Comparison of ENCODE assay signal across 21 cellular contexts in genomic region chr15:72169236-72169920, GRCh38. TPM values are rescaled to one million over a fixed set of nuclear protein-coding genes. Genes with fewer than 3 reads are reported as not detected.
DNase-seq lines count a peak whose midpoint lies in the region; ATAC-seq, FAIRE-seq and TF ChIP-seq lines count a peak whose summit lies in the region.
"Had no signal": no experiment of that assay in that cellular context is flagged by ENCODE, and none has a peak within 500 bp of the region (broad histone marks: within the 10 kb centered on the region; RNA-seq: fewer than 3 reads in every experiment).

No MANE protein-coding gene starts in this region.

- no peak overlapping the region for H3K4me3 ChIP-seq in pancreas
- H3K4me3 ChIP-seq: K562, psoas muscle, smooth muscle cell had no signal

- ATAC-seq in pancreas (peak in 3 of 4 donors; percentile 14 to 49 (median 22)), HG03442 (IDR thresholded peaks at IDR 0.05; ENCODE audit: unreplicated experiment) (no peak)
- ATAC-seq: psoas muscle had no signal

- no peaks in the 10 kb centered on the region for H3K9me3 Mint-ChIP-seq in Calu3 (ENCODE audit: low read depth, unreplicated experiment)
- H3K9me3 Mint-ChIP-seq: CD4-positive, alpha-beta memory T cell; dendritic cell treated with granulocyte-macrophage colony-stimulating factor and Interleukin-4, amounts not matched to agents 40 ng/mL and 50 ng/mL, for 4 days; nephron progenitor cell had no signal

- CTCF ChIA-PET in Calu3 (lab: Charles Lee), result no interaction called here

- H3K36me3 Mint-ChIP-seq in Calu3 (ENCODE audit: insufficient read depth, unreplicated experiment), result peaks cover 10% of the 10 kb centered on the region
- H3K36me3 Mint-ChIP-seq: CD4-positive, alpha-beta memory T cell had no signal

- H3K27ac ChIP-seq in epithelial cell of prostate (peak overlapping the region; percentile 69), pancreas (no peak overlapping the region)
- H3K27ac ChIP-seq: psoas muscle had no signal

- H3K4me1 ChIP-seq in pancreas, result no peaks in the 10 kb centered on the region
- H3K4me1 ChIP-seq: psoas muscle had no signal

- H3K27me3 ChIP-seq in pancreas, result no peaks in the 10 kb centered on the region

- no peaks in the 10 kb centered on the region for H3K9me3 ChIP-seq in pancreas
- H3K9me3 ChIP-seq: psoas muscle had no signal

- intact Hi-C loops in pancreas (cut with DNase I) (loop anchor here in 1 of 3 donors (10.0 kb wide), 1 partner anchor 395 kb away; no protein-coding TSS in a partner anchor), Calu3 (cut with micrococcal nuclease; ENCODE audit: unreplicated experiment) (no loop called here)

- BruUV-seq in Calu3 (replicated peaks; lab: Mats Ljungman, UMichigan), result no TSS peak

- DNase-seq in GM13976 (ENCODE audit: low spot score) (peak; percentile 9), NCI-H2196 (lab: John Stamatoyannopoulos, UW; ENCODE audit: unreplicated experiment) (peak; percentile 25), epithelial cell of prostate (ENCODE audit: low read depth, low spot score) (no peak), pancreas (no peak), GM13977 (ENCODE audit: low spot score) (no peak), NCI-H1436 (lab: John Stamatoyannopoulos, UW) (no peak), Calu3 (no peak)
- DNase-seq: activated CD4-positive, alpha-beta T cell treated with anti-CD3 and anti-CD28 coated beads for 4 hours; activated CD8-positive, alpha-beta memory T cell treated with anti-CD3 and anti-CD28 coated beads, Interleukin-2, amount 50 U/mL, for 4 hours; CD4-positive, alpha-beta memory T cell; NCI-H1930; nephron progenitor cell; psoas muscle; SHP77; stimulated activated CD4-positive, alpha-beta T cell treated with anti-CD3 and anti-CD28 coated beads, Interleukin-4, amount 100 ng/mL, for 24 hours had no signal

- no peak for TF ChIP-seq CTCF in GM13976 (IDR thresholded peaks at IDR 0.05; ENCODE audit: borderline replicate concordance, control extremely low read depth, extremely low read depth, insufficient read depth, missing control alignments)
- TF ChIP-seq CTCF in pancreas (IDR thresholded peaks at IDR 0.05), result no peak
- TF ChIP-seq CTCF in GM13977 (IDR thresholded peaks at IDR 0.05; ENCODE audit: extremely low read depth, insufficient read depth, missing control alignments), result no peak
- no peak for TF ChIP-seq CTCF in Calu3 (IDR thresholded peaks at IDR 0.05; ENCODE audit: unreplicated experiment)

- H3K4me3 Mint-ChIP-seq in Calu3 (ENCODE audit: low read depth, unreplicated experiment), result no peak overlapping the region
- H3K4me3 Mint-ChIP-seq: CD4-positive, alpha-beta memory T cell; dendritic cell treated with granulocyte-macrophage colony-stimulating factor and Interleukin-4, amounts not matched to agents 40 ng/mL and 50 ng/mL, for 4 days; nephron progenitor cell had no signal

- peaks cover 8% of the 10 kb centered on the region for H3K4me1 Mint-ChIP-seq in Calu3 (ENCODE audit: low read depth, unreplicated experiment)

- peaks cover 6% of the 10 kb centered on the region for H3K27me3 Mint-ChIP-seq in Calu3 (ENCODE audit: unreplicated experiment)

- no peak overlapping the region for H3K27ac Mint-ChIP-seq in Calu3 (ENCODE audit: unreplicated experiment)
- H3K27ac Mint-ChIP-seq: CD4-positive, alpha-beta memory T cell; dendritic cell treated with granulocyte-macrophage colony-stimulating factor and Interleukin-4, amounts not matched to agents 40 ng/mL and 50 ng/mL, for 4 days had no signal

- no peak for FAIRE-seq in pancreas (lab: Jason Lieb, UNC)
- FAIRE-seq: GM12891, islet of Langerhans, K562 had no signal

- WGBS in pancreas, 2 donors, result 57 to 66% methylated on average over 10 of the region's 10 CpGs

- in situ Hi-C loops in GM13976 (cut with MboI; ENCODE audit: low sequenced_read_pairs, unreplicated experiment), result loop anchor here (25.0 kb wide), 1 partner anchor 707 kb away; no protein-coding TSS in a partner anchor
- in situ Hi-C loops in GM13977 (cut with MboI; ENCODE audit: low pct_unique_long_range_greater_than_20kb, low sequenced_read_pairs, unreplicated experiment), result no loop called here

- H3K36me3 ChIP-seq in pancreas, result no peaks in the 10 kb centered on the region

RNA-seq across cellular contexts. Expression of gene GRAMD2A, which starts 28.2 kb away (rescaled TPM):
- total RNA-seq in pancreas, result under 1 TPM in 1 of 6 donors, not detected in 5; 0.19 TPM
- under 1 TPM in 1 of 2 donors, not detected in 1; 0.28 TPM for polyA plus RNA-seq in pancreas
- total RNA-seq in Calu3 (2022), result 0.95 and 2.2 TPM in 2 replicates
- total RNA-seq: CD4-positive, alpha-beta memory T cell; K562; psoas muscle had no signal
- polyA plus RNA-seq: CD4-positive, alpha-beta memory T cell had no signal

RNA-seq across cellular contexts. Expression of gene SENP8, which starts 51.2 kb away (rescaled TPM):
- total RNA-seq in pancreas (1 to 10 TPM in 5 of 6 donors, under 1 TPM in 1; 0.65 to 2.2 (median 1.6) TPM), Calu3 (2022) (3.6 and 4.4 TPM in 2 replicates)
- polyA plus RNA-seq in pancreas, result 1 to 10 TPM in 1 of 2 donors, under 1 TPM in 1; 0.49 to 1.4 TPM

RNA-seq across cellular contexts. Expression of gene MYO9A, which starts 51.4 kb away (rescaled TPM):
- total RNA-seq in pancreas (10 to 100 TPM in 2 of 6 donors, 1 to 10 TPM in 4; 6.6 to 21.0 (median 9.1) TPM), Calu3 (2022) (31.8 and 32.8 TPM in 2 replicates)
- polyA plus RNA-seq in pancreas, result 1 to 10 TPM; 1.2 to 1.8 TPM

Comparison
In these comparisons a context has a peak if more than half of its experiments do, and no peak if none do; other contexts are left out.
1. DNase-seq: peak in GM13976 (single experiment) and NCI-H2196 (single experiment); none in epithelial cell of prostate (single experiment), pancreas (0 of 6), GM13977 (single experiment), NCI-H1436 (single experiment) and Calu3 (single experiment).